ENCODE assay signal across 22 cellular contexts in genomic region chr16:56198755-56199114, GRCh38. TPM values are rescaled to one million over a fixed set of nuclear protein-coding genes. Genes with fewer than 3 reads are reported as not detected.
DNase-seq lines count a peak whose midpoint lies in the region; ATAC-seq and TF ChIP-seq lines count a peak whose summit lies in the region.
"Had no signal": no experiment of that assay in that cellular context is flagged by ENCODE, and none has a peak within 500 bp of the region (broad histone marks: within the 10 kb centered on the region; RNA-seq: fewer than 3 reads in every experiment).

No MANE protein-coding gene starts in this region.

- no peak for TF ChIP-seq CTCF in neural cell (IDR thresholded peaks at IDR 0.05; ENCODE audit: poor library complexity, severe bottlenecking)
- TF ChIP-seq CTCF in sigmoid colon (IDR thresholded peaks at IDR 0.05) = no peak

- no peaks in the 10 kb centered on the region for H3K9me2 ChIP-seq in neural cell (ENCODE audit: insufficient read depth, low read length)

- H3K4me3 ChIP-seq in neural cell (ENCODE audit: low read length) = peak overlapping the region; percentile 94
- H3K4me3 ChIP-seq in sigmoid colon = no peak overlapping the region
- H3K4me3 ChIP-seq: left lung, SK-N-MC, skin epidermis had no signal

- no peak for TF ChIP-seq POLR2A in sigmoid colon (IDR thresholded peaks at IDR 0.05)

- H3K79me2 ChIP-seq in neural cell (replicated peaks; ENCODE audit: insufficient read depth, low read length) = peaks cover 85% of the 10 kb centered on the region

- no peak for TF ChIP-seq RAD21 in neural cell (conservative IDR thresholded peaks at IDR 0.05)

- peak overlapping the region; percentile 62 for H3K27ac Mint-ChIP-seq in T-helper 2 cell treated with Interferon-gamma antibody and Interleukin-4, amounts not matched to agents 5 μg/mL and 100 μg/mL, for 36 hours
- H3K27ac Mint-ChIP-seq in activated T-helper 17 cell treated with anti-CD3 and anti-CD28 coated beads, Interleukin-2, amount 50 U/mL, for 72 hours = peak overlapping the region; percentile 15
- H3K27ac Mint-ChIP-seq: progenitor cell of endocrine pancreas had no signal

- H3K4me3 Mint-ChIP-seq in T-helper 2 cell treated with Interferon-gamma antibody and Interleukin-4, amounts not matched to agents 5 μg/mL and 100 μg/mL, for 36 hours = peak overlapping the region; percentile 64
- peak overlapping the region; percentile 44 for H3K4me3 Mint-ChIP-seq in activated T-helper 17 cell treated with anti-CD3 and anti-CD28 coated beads, Interleukin-2, amount 50 U/mL, for 72 hours
- H3K4me3 Mint-ChIP-seq: neural crest cell had no signal

- H3K36me3 ChIP-seq in neural cell (ENCODE audit: insufficient read depth, low read length) (peaks cover 6% of the 10 kb centered on the region), sigmoid colon (no peaks in the 10 kb centered on the region)
- H3K36me3 ChIP-seq: left lung had no signal

- TF ChIP-seq EP300 in neural cell (conservative IDR thresholded peaks at IDR 0.05; ENCODE audit: poor library complexity, severe bottlenecking) = no peak
- no peak for TF ChIP-seq EP300 in sigmoid colon (IDR thresholded peaks at IDR 0.05)

- H3K9me3 ChIP-seq in neural cell (ENCODE audit: low read length) = no peaks in the 10 kb centered on the region
- no peaks in the 10 kb centered on the region for H3K9me3 ChIP-seq in sigmoid colon
- H3K9me3 ChIP-seq: left lung had no signal

- H3K27me3 ChIP-seq in neural cell (ENCODE audit: insufficient read depth, low read depth, low read length) (no peaks in the 10 kb centered on the region), sigmoid colon (no peaks in the 10 kb centered on the region)

- no peak overlapping the region for H3K4me2 ChIP-seq in neural cell (ENCODE audit: low read length)

- H3K27ac ChIP-seq in neural cell (ENCODE audit: low read length) (no peak overlapping the region), sigmoid colon (no peak overlapping the region)
- H3K27ac ChIP-seq: 22Rv1, left lung, SK-N-MC had no signal

- peaks cover 38% of the 10 kb centered on the region for H3K4me1 Mint-ChIP-seq in T-helper 2 cell treated with Interferon-gamma antibody and Interleukin-4, amounts not matched to agents 5 μg/mL and 100 μg/mL, for 36 hours (ENCODE audit: low read depth)
- peaks cover 25% of the 10 kb centered on the region for H3K4me1 Mint-ChIP-seq in activated T-helper 17 cell treated with anti-CD3 and anti-CD28 coated beads, Interleukin-2, amount 50 U/mL, for 72 hours

- intact Hi-C loops in sigmoid colon (cut with DNase I) = no loop called here

- no peaks in the 10 kb centered on the region for H3K9me3 Mint-ChIP-seq in T-helper 2 cell treated with Interferon-gamma antibody and Interleukin-4, amounts not matched to agents 5 μg/mL and 100 μg/mL, for 36 hours
- no peaks in the 10 kb centered on the region for H3K9me3 Mint-ChIP-seq in activated T-helper 17 cell treated with anti-CD3 and anti-CD28 coated beads, Interleukin-2, amount 50 U/mL, for 72 hours
- H3K9me3 Mint-ChIP-seq: brain, neural crest cell had no signal

- H3K4me1 ChIP-seq in sigmoid colon = peaks cover 0 to 92% (median 66%) of the 10 kb centered on the region in 4 donors

- no peaks in the 10 kb centered on the region for H3K36me3 Mint-ChIP-seq in T-helper 2 cell treated with Interferon-gamma antibody and Interleukin-4, amounts not matched to agents 5 μg/mL and 100 μg/mL, for 36 hours (ENCODE audit: low read depth)
- no peaks in the 10 kb centered on the region for H3K36me3 Mint-ChIP-seq in activated T-helper 17 cell treated with anti-CD3 and anti-CD28 coated beads, Interleukin-2, amount 50 U/mL, for 72 hours (ENCODE audit: low read depth)

- no peaks in the 10 kb centered on the region for H3F3A ChIP-seq in neural cell (ENCODE audit: insufficient read depth, low read length, poor library complexity, severe bottlenecking)

- peaks cover 40% of the 10 kb centered on the region for H3K27me3 Mint-ChIP-seq in T-helper 2 cell treated with Interferon-gamma antibody and Interleukin-4, amounts not matched to agents 5 μg/mL and 100 μg/mL, for 36 hours (ENCODE audit: low read depth)
- H3K27me3 Mint-ChIP-seq in activated T-helper 17 cell treated with anti-CD3 and anti-CD28 coated beads, Interleukin-2, amount 50 U/mL, for 72 hours = peaks cover 6% of the 10 kb centered on the region

- WGBS in sigmoid colon, 2 donors = 67 to 70% methylated on average over 4 of the region's 4 CpGs

- no peak overlapping the region for H2AFZ ChIP-seq in neural cell (ENCODE audit: low read depth, low read length)

- H4K20me1 ChIP-seq in neural cell (ENCODE audit: insufficient read depth) = peaks cover 26% of the 10 kb centered on the region

- H3K9ac ChIP-seq in neural cell (ENCODE audit: low read length) = no peak overlapping the region

- DNase-seq in T-helper 2 cell treated with Interferon-gamma antibody and Interleukin-4, amounts not matched to agents 5 μg/mL and 100 μg/mL, for 36 hours (ENCODE audit: low spot score) = no peak
- DNase-seq in T-helper 2 cell = no peak
- DNase-seq in sigmoid colon = no peak
- DNase-seq in DMS53 treated with DMSO at 0.1 percent for 48 hours (lab: John Stamatoyannopoulos, UW; ENCODE audit: unreplicated experiment) = no peak
- DNase-seq: activated CD4-positive, CD25-positive, alpha-beta regulatory T cell treated with anti-CD3 and anti-CD28 coated beads, Interleukin-2, amount 50 U/mL, for 72 hours; GDM1; glutamatergic neuron; left lung; midbrain; NCI-H1092 treated with DMSO at 0.1 percent for 48 hours; NCI-H2081 had no signal

- ATAC-seq in GM19452 (IDR thresholded peaks at IDR 0.05; ENCODE audit: unreplicated experiment) (peak; percentile 7), GM21825 (IDR thresholded peaks at IDR 0.05; ENCODE audit: unreplicated experiment) (no peak)
- ATAC-seq in activated T-helper 17 cell treated with anti-CD3 and anti-CD28 coated beads, Interleukin-2, amount 50 U/mL, for 72 hours (replicated peaks) = no peak
- ATAC-seq: HepG2, left lung had no signal

TF ChIP-seq in neural cell, 6 proteins besides CTCF, POLR2A, EP300 and RAD21:
- TF ChIP-seq POLR2AphosphoS5 (IDR thresholded peaks at IDR 0.05) (no peak), TAF1 (IDR thresholded peaks at IDR 0.05; ENCODE audit: low read depth) (no peak), MXI1 (conservative IDR thresholded peaks at IDR 0.05; ENCODE audit: poor library complexity, severe bottlenecking) (no peak), SMC3 (conservative IDR thresholded peaks at IDR 0.05; ENCODE audit: poor library complexity) (no peak), REST (IDR thresholded peaks at IDR 0.05; ENCODE audit: borderline replicate concordance) (no peak), EZH2 (IDR thresholded peaks at IDR 0.05; ENCODE audit: borderline replicate concordance, insufficient read depth, low read length, poor library complexity, severe bottlenecking) (no peak)

RNA-seq across cellular contexts. Expression of gene GNAO1, which starts 7.4 kb away (rescaled TPM):
- under 1 TPM; 0.41 to 0.74 TPM for total RNA-seq in activated T-helper 17 cell treated with anti-CD3 and anti-CD28 coated beads, Interleukin-2, amount 50 U/mL, for 72 hours
- 31.5 and 39.3 TPM in 2 replicates for polyA plus RNA-seq in neural cell
- 77.7 and 102 TPM in 2 replicates for polyA minus RNA-seq in neural cell
- total RNA-seq in sigmoid colon = 10 to 100 TPM; 28.8 to 67.0 (median 32.4) TPM
- 1 to 10 TPM in 2 of 3 donors, under 1 TPM in 1; 0.69 to 8.2 (median 1.8) TPM for polyA plus RNA-seq in sigmoid colon
- total RNA-seq: HepG2 had no signal
- polyA plus RNA-seq: HepG2 had no signal

Comparison
In these comparisons a context has a peak if more than half of its experiments do, and no peak if none do; other contexts are left out.
1. RNA of gene GNAO1, which starts 7.4 kb away (total RNA-seq): 28.8 to 67.0 TPM in sigmoid colon; 0.41 to 0.74 TPM in activated T-helper 17 cell treated with anti-CD3 and anti-CD28 coated beads, Interleukin-2, amount 50 U/mL, for 72 hours; every median in the first group is over 10 times any median in the second.